ENCODE assay signal across 28 cellular contexts in genomic region chr3:65664436-65664835, GRCh38.
"Had no signal": no experiment of that assay in that cellular context is flagged by ENCODE, and none has a peak within 500 bp of the region (broad histone marks: within the 10 kb centered on the region; RNA-seq: fewer than 3 reads in every experiment).

No MANE protein-coding gene starts in this region.

- H3K36me3 ChIP-seq: ascending aorta, breast epithelium, cardiac muscle cell, colonic mucosa, esophagus squamous epithelium, gastroesophageal sphincter, heart right ventricle had no signal

- DNase-seq: activated CD4-positive, alpha-beta memory T cell treated with anti-CD3 and anti-CD28 coated beads, Interleukin-2, amount 10 ng/mL, durations not matched to agents 7 days and 5 days; activated CD4-positive, alpha-beta T cell treated with anti-CD3 and anti-CD28 coated beads for 36 hours; activated CD4-positive, alpha-beta T cell treated with anti-CD3 and anti-CD28 coated beads, Interleukin-2, amount 10 ng/mL, durations not matched to agents 7 days and 5 days; activated CD4-positive, alpha-beta T cell treated with anti-CD3 and anti-CD28 coated beads, Interleukin-2, amount 50 U/mL, for 4 hours; activated CD4-positive, CD25-positive, alpha-beta regulatory T cell; activated CD4-positive, CD25-positive, alpha-beta regulatory T cell treated with anti-CD3 and anti-CD28 coated beads, Interleukin-2, amount 50 U/mL, for 72 hours; activated CD8-positive, alpha-beta memory T cell treated with anti-CD3 and anti-CD28 coated beads, Interleukin-2, amount 50 U/mL, for 48 hours; activated gamma-delta T cell; activated naive CD4-positive, alpha-beta T cell; activated naive CD4-positive, alpha-beta T cell treated with anti-CD3 and anti-CD28 coated beads, Interleukin-2, amount 10 ng/mL, durations not matched to agents 7 days and 5 days; activated naive CD8-positive, alpha-beta T cell treated with anti-CD3 and anti-CD28 coated beads, Interleukin-2, amount 10 ng/mL, durations not matched to agents 7 days and 5 days; activated T-cell treated with anti-CD3 and anti-CD28 coated beads for 4 hours; activated T-cell treated with anti-CD3 and anti-CD28 coated beads, Interleukin-2, amount 50 U/mL, for 24 hours; activated T-cell treated with anti-CD3 and anti-CD28 coated beads, Interleukin-2, amount 50 U/mL, for 72 hours; central memory CD4-positive, alpha-beta T cell; cerebellar nuclear complex; colonic mucosa; effector CD8-positive, alpha-beta T cell; esophagus squamous epithelium; foreskin melanocyte; heart right ventricle; T-helper 2 cell had no signal

- H3K27ac ChIP-seq: ascending aorta, breast epithelium, cardiac muscle cell, colonic mucosa, epithelial cell of prostate, esophagus squamous epithelium, gastroesophageal sphincter, heart right ventricle had no signal

- ATAC-seq: activated CD4-positive, alpha-beta T cell treated with anti-CD3 and anti-CD28 coated beads for 36 hours; activated naive CD4-positive, alpha-beta T cell treated with anti-CD3 and anti-CD28 coated beads, Interleukin-2, amount 50 U/mL, for 72 hours; activated T-cell treated with anti-CD3 and anti-CD28 coated beads, Interleukin-2, amount 50 U/mL, for 72 hours; gastroesophageal sphincter; heart right ventricle had no signal

- H3K27me3 ChIP-seq: ascending aorta, breast epithelium, cardiac muscle cell, colonic mucosa, esophagus squamous epithelium, gastroesophageal sphincter, heart right ventricle had no signal

- H3K4me3 ChIP-seq: ascending aorta, breast epithelium, cardiac muscle cell, colonic mucosa, esophagus squamous epithelium, gastroesophageal sphincter, heart right ventricle had no signal

- H3K9me3 ChIP-seq: ascending aorta, breast epithelium, colonic mucosa, esophagus squamous epithelium, gastroesophageal sphincter, heart right ventricle had no signal

- H3K4me1 ChIP-seq: ascending aorta, breast epithelium, colonic mucosa, esophagus squamous epithelium had no signal
